Comparison of ENCODE assay signal across 1 cellular context in genomic region chr6:12371641-12372146, GRCh38.
TF ChIP-seq lines count a peak whose summit lies in the region.

No MANE protein-coding gene starts in this region.

TF ChIP-seq in HEK293, 187 proteins besides CTCF, POLR2A, EP300 and RAD21 (continued from another document and continues in another):
- TF ChIP-seq ZBTB44 (tag by site-specific recombination; IDR thresholded peaks at IDR 0.05) (no peak), PRDM4 (tag by site-specific recombination; IDR thresholded peaks at IDR 0.05) (no peak), ZNF792 (tag by site-specific recombination; IDR thresholded peaks at IDR 0.05) (no peak), ZNF155 (tag by site-specific recombination; IDR thresholded peaks at IDR 0.05) (no peak), ZNF202 (tag by site-specific recombination; IDR thresholded peaks at IDR 0.05; ENCODE audit: borderline replicate concordance) (no peak), ZNF146 (tag by site-specific recombination; IDR thresholded peaks at IDR 0.05) (no peak), ZNF621 (tag by site-specific recombination; IDR thresholded peaks at IDR 0.05) (no peak), FEZF1 (tag by site-specific recombination; IDR thresholded peaks at IDR 0.05) (peak; percentile 82), INSM2 (tag by site-specific recombination; IDR thresholded peaks at IDR 0.05) (no peak), ZNF530 (tag by site-specific recombination; IDR thresholded peaks at IDR 0.05; ENCODE audit: low read depth) (no peak), PRDM1 (tag by site-specific recombination; IDR thresholded peaks at IDR 0.05) (no peak), ZBTB7A (tag by site-specific recombination; IDR thresholded peaks at IDR 0.05; ENCODE audit: low read depth) (no peak), ZNF830 (tag by site-specific recombination; IDR thresholded peaks at IDR 0.05; ENCODE audit: low read depth) (no peak), ZNF391 (tag by site-specific recombination; IDR thresholded peaks at IDR 0.05; ENCODE audit: borderline replicate concordance, low read depth) (no peak), ZNF488 (tag by site-specific recombination; IDR thresholded peaks at IDR 0.05) (no peak), ZNF692 (tag by site-specific recombination; IDR thresholded peaks at IDR 0.05) (no peak), HOXD13 (CRISPR knock-in tag; IDR thresholded peaks at IDR 0.05; ENCODE audit: borderline replicate concordance) (no peak), REPIN1 (tag by site-specific recombination; IDR thresholded peaks at IDR 0.05; ENCODE audit: low read depth) (no peak), ZNF785 (tag by site-specific recombination; IDR thresholded peaks at IDR 0.05) (no peak), KLF10 (tag by site-specific recombination; IDR thresholded peaks at IDR 0.05) (no peak), ZNF37A (tag by site-specific recombination; IDR thresholded peaks at IDR 0.05) (no peak), ZSCAN30 (tag by site-specific recombination; IDR thresholded peaks at IDR 0.05) (no peak), ZNF335 (tag by site-specific recombination; conservative IDR thresholded peaks at IDR 0.05) (no peak), ZNF670 (tag by site-specific recombination; IDR thresholded peaks at IDR 0.05; ENCODE audit: low read depth) (no peak), ZNF18 (tag by site-specific recombination; IDR thresholded peaks at IDR 0.05) (no peak), ZNF558 (tag by site-specific recombination; IDR thresholded peaks at IDR 0.05) (no peak), ZNF624 (tag by site-specific recombination; IDR thresholded peaks at IDR 0.05) (no peak), MZF1 (tag by site-specific recombination; IDR thresholded peaks at IDR 0.05; ENCODE audit: borderline replicate concordance) (no peak), ZNF571 (tag by site-specific recombination; IDR thresholded peaks at IDR 0.05) (no peak), SALL2 (tag by site-specific recombination; IDR thresholded peaks at IDR 0.05; ENCODE audit: borderline replicate concordance) (no peak), ZNF394 (tag by site-specific recombination; IDR thresholded peaks at IDR 0.05; ENCODE audit: borderline replicate concordance) (no peak), ZNF623 (tag by site-specific recombination; IDR thresholded peaks at IDR 0.05) (no peak), ZNF664 (tag by site-specific recombination; IDR thresholded peaks at IDR 0.05) (no peak), ZNF311 (tag by site-specific recombination; IDR thresholded peaks at IDR 0.05; ENCODE audit: borderline replicate concordance) (no peak), OSR2 (tag by site-specific recombination; IDR thresholded peaks at IDR 0.05) (peak; percentile 48; the same call in 1 of the 2 replicates), ZNF768 (tag by site-specific recombination; IDR thresholded peaks at IDR 0.05) (no peak), ZBTB11 (tag by site-specific recombination; conservative IDR thresholded peaks at IDR 0.05; ENCODE audit: low read depth) (no peak), GLIS1 (tag by site-specific recombination; IDR thresholded peaks at IDR 0.05) (no peak), TCF7L2 (IDR thresholded peaks at IDR 0.05; ENCODE audit: borderline replicate concordance, low read depth, low read length) (peak; percentile 72), ZNF529 (tag by site-specific recombination; IDR thresholded peaks at IDR 0.05; ENCODE audit: insufficient replicate concordance) (no peak), AEBP2 (tag by site-specific recombination; IDR thresholded peaks at IDR 0.05; ENCODE audit: borderline replicate concordance) (no peak), ELK4 (IDR thresholded peaks at IDR 0.05; ENCODE audit: borderline replicate concordance, low read depth, low read length) (no peak), TRIM28 (IDR thresholded peaks at IDR 0.05; ENCODE audit: borderline replicate concordance, low read length) (peak; percentile 85), ZNF274 (IDR thresholded peaks at IDR 0.05; ENCODE audit: low read length) (no peak), ZNF274 (tag by site-specific recombination; IDR thresholded peaks at IDR 0.05; ENCODE audit: borderline replicate concordance) (no peak), ZNF639 (tag by site-specific recombination; IDR thresholded peaks at IDR 0.05) (0 out of 2 replicates have a peak, but pooled peaks have one; percentile 30), ZNF175 (tag by site-specific recombination; IDR thresholded peaks at IDR 0.05) (no peak), ZNF132 (tag by site-specific recombination; IDR thresholded peaks at IDR 0.05; ENCODE audit: borderline replicate concordance) (no peak), HOXA7 (CRISPR knock-in tag; IDR thresholded peaks at IDR 0.05; ENCODE audit: borderline replicate concordance) (no peak)
